29 cellular contexts compared by ENCODE assay signal in the genomic region with DNA sequence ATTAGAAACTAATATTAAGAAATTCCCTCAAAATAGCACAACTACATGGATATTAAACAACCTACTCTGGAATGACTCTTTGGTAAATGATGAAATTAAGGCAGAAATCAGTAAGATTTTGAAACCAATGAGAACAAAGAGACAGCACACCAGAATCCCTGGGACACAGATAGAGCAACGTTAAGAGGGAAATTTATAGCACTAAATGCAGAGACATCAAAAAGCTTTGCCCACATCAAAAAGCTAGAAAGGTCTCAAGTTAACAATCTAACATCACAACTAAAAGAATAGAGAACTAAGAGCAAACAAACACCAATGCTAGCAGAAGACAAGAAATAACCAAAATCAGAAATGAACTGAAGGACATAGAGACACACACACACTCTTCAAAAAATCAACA.
"Had no signal": no experiment of that assay in that cellular context is flagged by ENCODE, and none has a peak within 500 bp of the region (broad histone marks: within the 10 kb centered on the region; RNA-seq: fewer than 3 reads in every experiment).

No MANE protein-coding gene starts in this region.

- H3K27me3 ChIP-seq: colonic mucosa, dorsolateral prefrontal cortex, esophagus muscularis mucosa, esophagus squamous epithelium, gastrocnemius medialis, gastroesophageal sphincter, hepatocyte had no signal

- H3K79me2 ChIP-seq: hepatocyte had no signal

- H3K36me3 ChIP-seq: colonic mucosa, esophagus muscularis mucosa, esophagus squamous epithelium, gastrocnemius medialis, gastroesophageal sphincter, heart left ventricle, heart right ventricle had no signal

- ATAC-seq: effector memory CD8-positive, alpha-beta T cell; esophagus mucosa; foreskin keratinocyte; gastrocnemius medialis; gastroesophageal sphincter; heart left ventricle; heart right ventricle had no signal

- H3K4me3 ChIP-seq: colonic mucosa, coronary artery, dorsolateral prefrontal cortex, esophagus muscularis mucosa, esophagus squamous epithelium, gastrocnemius medialis, gastroesophageal sphincter, heart left ventricle, heart right ventricle, hepatocyte had no signal

- DNase-seq: colonic mucosa; cortex of kidney; dermis blood vessel endothelial cell; dorsolateral prefrontal cortex; effector CD4-positive, alpha-beta T cell; effector CD8-positive, alpha-beta T cell; effector memory CD4-positive, alpha-beta T cell; effector memory CD8-positive, alpha-beta T cell; endodermal cell; erythroblast; esophagus squamous epithelium; foreskin fibroblast; foreskin keratinocyte; foreskin melanocyte; gastrocnemius medialis; glutamatergic neuron; head of caudate nucleus; heart left ventricle; heart right ventricle had no signal

- H3K9me3 ChIP-seq: colonic mucosa, esophagus muscularis mucosa, gastrocnemius medialis had no signal

- H3K27ac ChIP-seq: colonic mucosa, coronary artery, dorsolateral prefrontal cortex, epithelial cell of prostate, esophagus muscularis mucosa, esophagus squamous epithelium, foreskin keratinocyte, gastrocnemius medialis, gastroesophageal sphincter, heart left ventricle, heart right ventricle, hepatocyte had no signal

- FAIRE-seq: colon, endometrium, endothelial cell of umbilical vein, frontal cortex had no signal

- H3K4me2 ChIP-seq: hepatocyte had no signal

- H2AFZ ChIP-seq: hepatocyte had no signal

- H3K4me1 ChIP-seq: colonic mucosa, esophagus muscularis mucosa, esophagus squamous epithelium, foreskin keratinocyte, gastrocnemius medialis, gastroesophageal sphincter, heart left ventricle, heart right ventricle had no signal
